ENCODE assay signal across 8 cellular contexts in genomic region chr22:46575915-46576555, GRCh38. TPM values are rescaled to one million over a fixed set of nuclear protein-coding genes. Genes with fewer than 3 reads are reported as not detected.
DNase-seq lines count a peak whose midpoint lies in the region; ATAC-seq and TF ChIP-seq lines count a peak whose summit lies in the region.

No MANE protein-coding gene starts in this region.

- no peak for TF ChIP-seq POLR2A in sigmoid colon (IDR thresholded peaks at IDR 0.05)

- peaks cover 21% of the 10 kb centered on the region for H3K4me1 Mint-ChIP-seq in T-helper 17 cell
- peaks cover 29% of the 10 kb centered on the region for H3K4me1 Mint-ChIP-seq in glutamatergic neuron (ENCODE audit: low read depth, unreplicated experiment)

- intact Hi-C loops in sigmoid colon (cut with DNase I), result loop anchor here (2.0 kb wide), 1 partner anchor 187 kb away; the partner anchor contains the start of gene TBC1D22A

- H3K9me3 ChIP-seq in T-helper 17 cell (ENCODE audit: control insufficient read depth, low read length, poor library complexity, severe bottlenecking) (peaks cover 3% of the 10 kb centered on the region), sigmoid colon (peaks cover 0 to 6% (median 3%) of the 10 kb centered on the region in 4 donors)

- ATAC-seq in T-helper 17 cell, result no peak
- ATAC-seq in HG03025 (IDR thresholded peaks at IDR 0.05; ENCODE audit: low FRiP score, unreplicated experiment), result no peak
- ATAC-seq in HG02885 (IDR thresholded peaks at IDR 0.05; ENCODE audit: poor library complexity, unreplicated experiment), result no peak
- ATAC-seq in HG03521 (IDR thresholded peaks at IDR 0.05; ENCODE audit: unreplicated experiment), result no peak

- TF ChIP-seq CTCF in GM12875 (IDR thresholded peaks at IDR 0.05; ENCODE audit: borderline replicate concordance, insufficient read depth, low read depth, low read length) (no peak), glutamatergic neuron (IDR thresholded peaks at IDR 0.05; ENCODE audit: partially characterized antibody, unreplicated experiment) (no peak), sigmoid colon (IDR thresholded peaks at IDR 0.05) (no peak)

- DNase-seq in T-helper 17 cell, result no peak
- DNase-seq in glutamatergic neuron, result no peak
- peak; percentile 60 for DNase-seq in sigmoid colon
- DNase-seq in H4 (ENCODE audit: low spot score), result no peak

- H3K4me3 Mint-ChIP-seq in T-helper 17 cell (peak overlapping the region; percentile 86), glutamatergic neuron (ENCODE audit: unreplicated experiment) (peak overlapping the region; percentile 78)

- WGBS in sigmoid colon, 2 donors, result 29 to 50% methylated on average over 10 of the region's 10 CpGs

- peak overlapping the region; percentile 50 for H3K4me3 ChIP-seq in GM12875 (ENCODE audit: low read depth, low read length)
- peak overlapping the region; percentile 33 to 79 (median 54) for H3K4me3 ChIP-seq in sigmoid colon

- no peaks in the 10 kb centered on the region for H3K27me3 ChIP-seq in sigmoid colon

- H3K4me1 ChIP-seq in sigmoid colon, result peaks cover 0 to 36% (median 27%) of the 10 kb centered on the region in 4 donors

- H3K36me3 Mint-ChIP-seq in T-helper 17 cell (ENCODE audit: low read depth) (peaks cover 2% of the 10 kb centered on the region), glutamatergic neuron (ENCODE audit: unreplicated experiment) (peaks cover 10% of the 10 kb centered on the region)

- no peak for TF ChIP-seq EP300 in sigmoid colon (IDR thresholded peaks at IDR 0.05)

- H3K27ac Mint-ChIP-seq in T-helper 17 cell (peak overlapping the region; percentile 89), glutamatergic neuron (ENCODE audit: unreplicated experiment) (peak overlapping the region; percentile 70)

- H3K27ac ChIP-seq in sigmoid colon, result peak overlapping the region in 3 of 4 donors; percentile 23 to 57 (median 37)

- H3K36me3 ChIP-seq in sigmoid colon, result no peaks in the 10 kb centered on the region

- peaks cover 22% of the 10 kb centered on the region for H3K9me3 Mint-ChIP-seq in glutamatergic neuron (ENCODE audit: unreplicated experiment)

- no peaks in the 10 kb centered on the region for H3K27me3 Mint-ChIP-seq in T-helper 17 cell
- peaks cover 21% of the 10 kb centered on the region for H3K27me3 Mint-ChIP-seq in glutamatergic neuron (ENCODE audit: unreplicated experiment)

RNA-seq across cellular contexts. Expression of gene CELSR1, which starts 38.6 kb away (rescaled TPM):
- total RNA-seq in T-helper 17 cell (1 to 10 TPM; 3.0 to 6.0 TPM), glutamatergic neuron (ENCODE audit: unreplicated experiment) (0.27 TPM), sigmoid colon (1 to 10 TPM in 2 of 4 donors, under 1 TPM in 2; 0.81 to 2.5 (median 1.5) TPM)
- 1 to 10 TPM in 1 of 3 donors, under 1 TPM in 2; 0.23 to 5.0 (median 0.60) TPM for polyA plus RNA-seq in sigmoid colon
- total RNA-seq in H4 (2014; rRNA removed; shearing (Covaris generic)), result 5.7 and 12.7 TPM in 2 replicates

RNA-seq across cellular contexts. Expression of gene GRAMD4, which starts 44.2 kb away (rescaled TPM):
- total RNA-seq in T-helper 17 cell (10 to 100 TPM; 14.2 to 14.5 TPM), glutamatergic neuron (ENCODE audit: unreplicated experiment) (85.7 TPM), sigmoid colon (10 to 100 TPM; 11.6 to 46.2 (median 18.4) TPM)
- polyA plus RNA-seq in sigmoid colon, result 10 to 100 TPM; 22.8 to 57.2 (median 28.9) TPM
- 3.2 and 25.4 TPM in 2 replicates for total RNA-seq in H4 (2014; rRNA removed; shearing (Covaris generic))
